Comparison of ENCODE assay signal across 8 cellular contexts in the genomic region with DNA sequence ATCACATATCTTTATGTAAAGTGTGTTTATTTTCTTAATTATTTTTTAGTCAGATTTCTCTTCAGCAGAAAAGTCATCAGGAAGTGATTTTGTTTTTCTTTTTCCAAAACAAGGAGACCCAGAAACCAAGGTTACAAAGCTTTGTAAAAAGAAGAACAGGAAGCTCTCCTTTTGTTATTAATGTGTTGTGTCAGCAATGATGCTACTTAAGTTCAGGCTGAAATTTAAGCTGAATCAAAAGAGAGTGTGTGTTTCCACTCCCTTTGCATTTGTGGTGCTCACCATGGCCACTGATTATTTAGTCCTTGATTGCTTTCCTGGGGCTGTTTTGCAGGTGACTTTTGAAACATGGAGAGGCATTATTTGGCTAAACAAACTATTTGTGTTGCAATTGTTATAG.
A peak's percentile ranks its signal among the peaks of the same experiment; 100 is the strongest.
DNase-seq lines count a peak whose midpoint lies in the region; ATAC-seq lines count a peak whose summit lies in the region.

No MANE protein-coding gene starts in this region.

- no peaks in the 10 kb centered on the region for H3K27me3 ChIP-seq in aorta (ENCODE audit: control insufficient read depth in 1 of 2, insufficient read depth in 2 of 2, low read length in 1 of 2)

- H3K27ac ChIP-seq in aorta (ENCODE audit: low read depth in 1 of 2, low read length in 2 of 2): no peak overlapping the region

- DNase-seq in CD1c-positive myeloid dendritic cell (ENCODE audit: extremely low spot score): peak; percentile 90
- DNase-seq in NCI-H774 (lab: John Stamatoyannopoulos, UW): peak; percentile 36
- peak; percentile 20 for DNase-seq in iPS DF 19.7 (ENCODE audit: low read depth, low spot score)
- no peak for DNase-seq in SW480 (ENCODE audit: low spot score)
- DNase-seq in aorta: no peak
- DNase-seq in DMS 273 (lab: John Stamatoyannopoulos, UW; ENCODE audit: unreplicated experiment): no peak

- no peaks in the 10 kb centered on the region for H3K36me3 ChIP-seq in aorta (ENCODE audit: control insufficient read depth in 1 of 2, insufficient read depth in 2 of 2, low read length in 1 of 2)

- intact Hi-C loops in aorta (cut with DNase I): no loop called here

- no peak overlapping the region for H3K4me3 ChIP-seq in aorta (ENCODE audit: low read length in 2 of 2)

- ATAC-seq in GM21529 (IDR thresholded peaks at IDR 0.05; ENCODE audit: unreplicated experiment): peak; percentile 25
- ATAC-seq in GM19397 (IDR thresholded peaks at IDR 0.05; ENCODE audit: unreplicated experiment): no peak
- ATAC-seq in aorta (ENCODE audit: low FRiP score): no peak

- H3K4me1 ChIP-seq in aorta (ENCODE audit: control insufficient read depth in 1 of 2, insufficient read depth in 2 of 2, low read length in 2 of 2): no peaks in the 10 kb centered on the region

- no peaks in the 10 kb centered on the region for H3K9me3 ChIP-seq in aorta (ENCODE audit: control insufficient read depth, low read length)

Comparison
In these comparisons a context has a peak if more than half of its experiments do, and no peak if none do; other contexts are left out.
1. DNase-seq: peak in CD1c-positive myeloid dendritic cell (single experiment), NCI-H774 (single experiment) and iPS DF 19.7 (single experiment); none in SW480 (single experiment), aorta (0 of 2) and DMS 273 (single experiment).